ENCODE assay signal across 15 cellular contexts in genomic region chr13:100363351-100363750, GRCh38.
DNase-seq lines count a peak whose midpoint lies in the region; ATAC-seq and TF ChIP-seq lines count a peak whose summit lies in the region.
"Had no signal": no experiment of that assay in that cellular context is flagged by ENCODE, and none has a peak within 500 bp of the region (broad histone marks: within the 10 kb centered on the region; RNA-seq: fewer than 3 reads in every experiment).

No MANE protein-coding gene starts in this region.

- H3K27me3 ChIP-seq in IMR-90 (ENCODE audit: control insufficient read depth, insufficient read depth, low read length) (no peaks in the 10 kb centered on the region), brain microvascular endothelial cell (replicated peaks) (no peaks in the 10 kb centered on the region)
- H3K27me3 ChIP-seq: MG63 had no signal

- H3K4me3 ChIP-seq in IMR-90 (ENCODE audit: insufficient read depth, low read depth, low read length), result no peak overlapping the region
- H3K4me3 ChIP-seq in brain microvascular endothelial cell (ENCODE audit: low read depth, low read length), result no peak overlapping the region
- H3K4me3 ChIP-seq: MG63 had no signal

- no peak overlapping the region; a peak in 1 of 4 replicates for H4K8ac ChIP-seq in IMR-90 (ENCODE audit: low read depth in 2 of 2, low read length in 2 of 2)

- H3K4me2 ChIP-seq in IMR-90 (ENCODE audit: low read depth, low read length), result peak overlapping the region; percentile 7; the same call in 1 of the 2 replicates

- no peak overlapping the region; the same call in 1 of the 2 replicates for H4K5ac ChIP-seq in IMR-90 (ENCODE audit: low read depth, low read length)

- peak overlapping the region; percentile 87 for H3K27ac Mint-ChIP-seq in mesothelial cell of epicardium
- H3K27ac Mint-ChIP-seq: activated naive CD4-positive, alpha-beta T cell treated with anti-CD3 and anti-CD28 coated beads, Interleukin-2, amount 50 U/mL, for 72 hours; CD14-positive monocyte had no signal

- ATAC-seq in IMR-90 (ENCODE audit: low read depth) (peak; percentile 84), HG02970 (IDR thresholded peaks at IDR 0.05; ENCODE audit: low FRiP score, unreplicated experiment) (no peak)
- ATAC-seq: activated naive CD4-positive, alpha-beta T cell treated with anti-CD3 and anti-CD28 coated beads, Interleukin-2, amount 50 U/mL, for 72 hours had no signal

- peaks cover 0 to 6% of the 10 kb centered on the region in 2 experiments; a peak in 1 of 4 replicates for H3K79me1 ChIP-seq in IMR-90 (ENCODE audit: low read depth in 1 of 2, low read length in 2 of 2)

- H4K91ac ChIP-seq in IMR-90 (ENCODE audit: insufficient read depth, low read depth, low read length), result no peak overlapping the region

- no peaks in the 10 kb centered on the region for H4K20me1 ChIP-seq in IMR-90 (ENCODE audit: insufficient read depth, low read length)

- H3K9me1 ChIP-seq in IMR-90 (ENCODE audit: insufficient read depth, low read length), result peaks cover 3% of the 10 kb centered on the region

- 0 out of 2 replicates have a peak overlapping the region, but pooled peaks have one; percentile 13 for H3K56ac ChIP-seq in IMR-90 (ENCODE audit: extremely low read depth, insufficient read depth, low read length)

- 0 out of 2 replicates have a peak overlapping the region, but pooled peaks have one; percentile 7 for H3K14ac ChIP-seq in IMR-90 (replicated peaks; ENCODE audit: low read depth, low read length)

- peaks cover 7% of the 10 kb centered on the region for H3K36me3 Mint-ChIP-seq in mesothelial cell of epicardium
- H3K36me3 Mint-ChIP-seq: activated naive CD4-positive, alpha-beta T cell treated with anti-CD3 and anti-CD28 coated beads, Interleukin-2, amount 50 U/mL, for 72 hours had no signal

- TF ChIP-seq CTCF in IMR-90 (conservative IDR thresholded peaks at IDR 0.05; ENCODE audit: low read depth, low read length) (no peak), brain microvascular endothelial cell (IDR thresholded peaks at IDR 0.05; ENCODE audit: low read depth, low read length, missing control alignments) (no peak), mesothelial cell of epicardium (IDR thresholded peaks at IDR 0.05; ENCODE audit: unreplicated experiment) (no peak)

- dilution Hi-C loops in IMR-90 (cut with HindIII; ENCODE audit: low sequenced_read_pairs, unreplicated experiment), result no loop called here

- WGBS in IMR-90 (ENCODE audit: extremely low coverage in 2 of 2, insufficient read length in 1 of 2), 2 experiments, result 13% methylated on average over 1 of the region's 3 CpGs; no CpG with 5 or more reads in 1 of the 2 experiments

- TF ChIP-seq POLR2A in IMR-90 (IDR thresholded peaks at IDR 0.05; ENCODE audit: low read depth, low read length), result no peak

- peaks cover 28% of the 10 kb centered on the region for H3K4me1 Mint-ChIP-seq in mesothelial cell of epicardium
- H3K4me1 Mint-ChIP-seq: CD14-positive monocyte had no signal

- no peak overlapping the region for H3K9ac ChIP-seq in IMR-90 (ENCODE audit: low read depth, low read length)

- H2BK20ac ChIP-seq in IMR-90 (ENCODE audit: low read depth, low read length), result peak overlapping the region; percentile 21; the same call in 1 of the 2 replicates

- H3K27me3 Mint-ChIP-seq in mesothelial cell of epicardium (ENCODE audit: low read depth), result no peaks in the 10 kb centered on the region

- H2BK5ac ChIP-seq in IMR-90 (ENCODE audit: low read depth, low read length, poor library complexity, severe bottlenecking), result peak overlapping the region; percentile 58

- H3K9me3 ChIP-seq in IMR-90 (ENCODE audit: control insufficient read depth, insufficient read depth, low read length), result no peaks in the 10 kb centered on the region
- H3K9me3 ChIP-seq: MG63 had no signal

- H3K4me1 ChIP-seq in IMR-90 (ENCODE audit: control insufficient read depth, insufficient read depth, low read length), result peaks cover 6% of the 10 kb centered on the region

- H2AK5ac ChIP-seq in IMR-90 (ENCODE audit: low read depth, low read length), result no peak overlapping the region

- no peaks in the 10 kb centered on the region for H3K9me3 Mint-ChIP-seq in mesothelial cell of epicardium
- H3K9me3 Mint-ChIP-seq: activated naive CD4-positive, alpha-beta T cell treated with anti-CD3 and anti-CD28 coated beads, Interleukin-2, amount 50 U/mL, for 72 hours; CD14-positive monocyte had no signal

- POLR2A ChIA-PET in IMR-90 (lab: Charles Lee; ENCODE audit: unreplicated experiment), result no interaction called here

- no peak overlapping the region for H3K4ac ChIP-seq in IMR-90 (ENCODE audit: low read depth, low read length)

- no peak overlapping the region for H3K27ac ChIP-seq in IMR-90 (ENCODE audit: insufficient read depth, low read length)
- H3K27ac ChIP-seq in brain microvascular endothelial cell, result peak overlapping the region; percentile 59

- no peak overlapping the region for H3K18ac ChIP-seq in IMR-90 (ENCODE audit: low read depth, low read length)

- no peak overlapping the region for H2AFZ ChIP-seq in IMR-90 (replicated peaks; ENCODE audit: low read length, poor library complexity)

- DNase-seq in AG08395 (ENCODE audit: low spot score) (peak; percentile 9), IMR-90 (peak; percentile 70), brain microvascular endothelial cell (peak; percentile 65), mesothelial cell of epicardium (ENCODE audit: low spot score in 2 of 2, unreplicated experiment in 2 of 2) (no peak), NCI-H82 (lab: John Stamatoyannopoulos, UW) (no peak), cerebellar cortex (ENCODE audit: low spot score) (no peak)
- DNase-seq in activated CD4-positive, CD25-positive, alpha-beta regulatory T cell (lab: John Stamatoyannopoulos, UW), result no peak
- DNase-seq: NCI-H446; nucleus accumbens; stimulated activated CD4-positive, alpha-beta T cell treated with anti-CD3 and anti-CD28 coated beads, Interleukin-2, amount 100 ng/mL, for 24 hours; stimulated activated naive CD4-positive, alpha-beta T cell treated with Interleukin-2 at 50 U/mL for 16 hours had no signal

- H2BK15ac ChIP-seq in IMR-90 (ENCODE audit: low read depth, low read length), result no peak overlapping the region

- H2BK120ac ChIP-seq in IMR-90 (ENCODE audit: low read depth, low read length), result no peak overlapping the region

- CTCF ChIA-PET in IMR-90 (lab: Yijun Ruan, JAX), result no interaction called here

- TF ChIP-seq RAD21 in IMR-90 (IDR thresholded peaks at IDR 0.05; ENCODE audit: low read length), result no peak

- BruUV-seq in IMR-90 (replicated peaks; lab: Mats Ljungman, UMichigan), result no TSS peak

- no peak overlapping the region for H3K4me3 Mint-ChIP-seq in mesothelial cell of epicardium
- H3K4me3 Mint-ChIP-seq: CD14-positive monocyte had no signal

- H3K23ac ChIP-seq in IMR-90 (ENCODE audit: low read depth, low read length), result no peak overlapping the region

- in situ Hi-C loops in IMR-90 (cut with MboI; ENCODE audit: low sequenced_read_pairs) (no loop called here), brain microvascular endothelial cell (cut with HindIII; ENCODE audit: low pct_ligation_motif_present, low sequenced_read_pairs) (no loop called here)

- intact Hi-C loops in IMR-90 (cut with micrococcal nuclease), result no loop called here

- H3K36me3 ChIP-seq in IMR-90 (ENCODE audit: control insufficient read depth, insufficient read depth, low read length), result no peaks in the 10 kb centered on the region
- H3K36me3 ChIP-seq in brain microvascular endothelial cell (replicated peaks), result no peaks in the 10 kb centered on the region
- H3K36me3 ChIP-seq: MG63 had no signal

- H2AK9ac ChIP-seq in IMR-90 (replicated peaks; ENCODE audit: low read depth, low read length, poor library complexity), result no peak overlapping the region

TF ChIP-seq in IMR-90, 13 proteins besides CTCF, POLR2A, EP300 and RAD21:
- TF ChIP-seq CEBPB (IDR thresholded peaks at IDR 0.05; ENCODE audit: low read depth, low read length) (0 out of 2 replicates have a peak, but pooled peaks have one; percentile 5), USF2 (IDR thresholded peaks at IDR 0.05; ENCODE audit: low read depth, low read length) (no peak)
TF ChIP-seq in IMR-90: peak in this region for 1.

Comparison
In these comparisons a context has a peak if more than half of its experiments do, and no peak if none do; other contexts are left out.
1. DNase-seq: peak in AG08395 (single experiment), IMR-90 (single experiment) and brain microvascular endothelial cell (single experiment); none in mesothelial cell of epicardium (0 of 2), NCI-H82 (single experiment), activated CD4-positive, CD25-positive, alpha-beta regulatory T cell (0 of 4) and cerebellar cortex (single experiment).